In the genomic region with DNA sequence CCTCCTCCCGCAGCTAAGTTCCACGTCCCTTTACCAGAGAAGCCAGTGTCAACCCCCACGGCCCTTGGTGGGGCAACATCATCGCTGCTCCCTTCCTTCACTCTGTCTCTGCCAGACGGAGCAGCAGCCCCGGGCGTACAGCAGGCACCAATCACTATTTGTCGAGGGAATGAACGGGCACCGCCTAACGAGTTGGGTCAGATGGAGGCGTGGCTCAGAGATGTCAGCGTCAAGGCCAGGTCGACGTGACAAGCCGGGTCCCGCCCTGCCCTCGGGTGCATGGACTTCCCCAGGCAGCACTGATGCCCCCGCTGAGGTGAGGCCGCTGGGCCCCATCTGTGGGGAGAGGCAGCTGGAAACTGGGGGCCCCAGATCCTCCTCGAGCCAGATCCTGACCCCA, we compare ENCODE assay signal across 33 cellular contexts. TPM values are rescaled to one million over a fixed set of nuclear protein-coding genes. Genes with fewer than 3 reads are reported as not detected.
DNase-seq lines count a peak whose midpoint lies in the region; ATAC-seq and TF ChIP-seq lines count a peak whose summit lies in the region.
"Had no signal": no experiment of that assay in that cellular context is flagged by ENCODE, and none has a peak within 500 bp of the region (broad histone marks: within the 10 kb centered on the region; RNA-seq: fewer than 3 reads in every experiment).

No MANE protein-coding gene starts in this region.

- peak overlapping the region in 1 of 2 experiments; percentile 39 for H3K14ac ChIP-seq in mesenchymal stem cell (ENCODE audit: low read length in 2 of 2)

- no peaks in the 10 kb centered on the region for H3K4me1 ChIP-seq in right cardiac atrium (ENCODE audit: control insufficient read depth, insufficient read depth, low read length)
- H3K4me1 ChIP-seq in right atrium auricular region = peaks cover 0 to 47% of the 10 kb centered on the region in 2 donors
- H3K4me1 ChIP-seq in mesenchymal stem cell (ENCODE audit: control insufficient read depth, insufficient read depth, low read depth, low read length) = peaks cover 46% of the 10 kb centered on the region
- peaks cover 40% of the 10 kb centered on the region for H3K4me1 ChIP-seq in A673 (ENCODE audit: insufficient read depth, low read length, poor library complexity, severe bottlenecking)
- no peaks in the 10 kb centered on the region for H3K4me1 ChIP-seq in endodermal cell (ENCODE audit: control insufficient read depth, insufficient read depth, low read length)

- H3K9ac ChIP-seq in mesenchymal stem cell (ENCODE audit: low read length) = no peak overlapping the region
- no peak overlapping the region for H3K9ac ChIP-seq in endodermal cell (ENCODE audit: extremely low read depth, low read length, poor library complexity, severe bottlenecking)
- H3K9ac ChIP-seq: KMS-11 had no signal

- no peak overlapping the region for H3K4ac ChIP-seq in mesenchymal stem cell (ENCODE audit: low read depth in 1 of 2, low read length in 2 of 2)

- H3K27ac ChIP-seq in right cardiac atrium (ENCODE audit: low read length) = no peak overlapping the region
- H3K27ac ChIP-seq in right atrium auricular region = no peak overlapping the region
- H3K27ac ChIP-seq in mesenchymal stem cell (ENCODE audit: low read length, poor library complexity, severe bottlenecking) = no peak overlapping the region
- H3K27ac ChIP-seq in A673 (ENCODE audit: low read depth, low read length, poor library complexity, severe bottlenecking) = no peak overlapping the region
- no peak overlapping the region for H3K27ac ChIP-seq in endodermal cell (ENCODE audit: low read depth, low read length)
- H3K27ac ChIP-seq: epithelial cell of prostate, KMS-11, sigmoid colon, upper lobe of left lung, WERI-Rb-1 had no signal

- no peak overlapping the region for H2AFZ ChIP-seq in mesenchymal stem cell (ENCODE audit: low read depth, low read length)

- no peak overlapping the region for H2BK5ac ChIP-seq in mesenchymal stem cell (ENCODE audit: low read depth, low read length, poor library complexity, severe bottlenecking)

- TF ChIP-seq CTCF in right atrium auricular region (IDR thresholded peaks at IDR 0.05) = no peak
- TF ChIP-seq CTCF in A673 (conservative IDR thresholded peaks at IDR 0.05; ENCODE audit: low read depth, low read length) = no peak
- no peak for TF ChIP-seq CTCF in endodermal cell (conservative IDR thresholded peaks at IDR 0.05)

- WGBS in right cardiac atrium = 81% methylated on average over 21 of the region's 21 CpGs
- WGBS in mesenchymal stem cell = 88% methylated on average over 21 of the region's 21 CpGs
- 86 to 90% methylated on average over 18 to 21 of the region's 21 CpGs for WGBS in endodermal cell (ENCODE audit: insufficient coverage in 1 of 2, insufficient read length in 1 of 2), 2 experiments

- DNase-seq in right cardiac atrium = peak in 2 of 3 donors; percentile 52 to 54
- no peak for DNase-seq in right atrium auricular region (ENCODE audit: low spot score)
- DNase-seq in SHP77 (lab: John Stamatoyannopoulos, UW) = peak; percentile 58 to 74
- no peak for DNase-seq in mesenchymal stem cell
- no peak for DNase-seq in retina
- DNase-seq in A673 (ENCODE audit: low spot score) = no peak
- no peak for DNase-seq in endodermal cell
- DNase-seq: activated CD4-positive, alpha-beta T cell treated with anti-CD3 and anti-CD28 coated beads, Interleukin-2, amount 10 ng/mL, durations not matched to agents 24 days and 14 days; activated effector memory CD4-positive, alpha-beta T cell treated with anti-CD3 and anti-CD28 coated beads, Interleukin-2, amount 50 U/mL, for 16 hours; activated T-cell treated with anti-CD3 and anti-CD28 coated beads, Interleukin-2, amount 50 U/mL, for 1 hour; anterior cingulate cortex; effector CD8-positive, alpha-beta T cell; H7; NCI-H1105; NCI-H187; NCI-H446 treated with DMSO at 0.1 percent for 48 hours; posterior cingulate gyrus; Right ventricle myocardium superior; sigmoid colon; stimulated activated CD4-positive, alpha-beta T cell treated with anti-CD3 and anti-CD28 coated beads, Interleukin-4, amount 100 ng/mL, for 1 hour; T1000; WERI-Rb-1 had no signal

- no peak overlapping the region for H3K4me3 Mint-ChIP-seq in endodermal cell
- H3K4me3 Mint-ChIP-seq: activated CD4-positive, alpha-beta T cell treated with anti-CD3 and anti-CD28 coated beads, Interleukin-2, amount 10 ng/mL, durations not matched to agents 24 days and 14 days; activated naive CD8-positive, alpha-beta T cell; CD8-positive, alpha-beta T cell; neural crest cell had no signal

- no peak overlapping the region for H2BK15ac ChIP-seq in mesenchymal stem cell (ENCODE audit: low read depth, poor library complexity, severe bottlenecking)

- intact Hi-C loops in right cardiac atrium (cut with DNase I) = no loop called here
- intact Hi-C loops in A673 (cut with micrococcal nuclease; ENCODE audit: unreplicated experiment) = no loop called here

- H2AK5ac ChIP-seq in mesenchymal stem cell (ENCODE audit: low read length, severe bottlenecking) = peak overlapping the region; percentile 61

- no peaks in the 10 kb centered on the region for H3K79me1 ChIP-seq in mesenchymal stem cell (replicated peaks; ENCODE audit: low read length, poor library complexity, severe bottlenecking)

- H3K4me1 Mint-ChIP-seq in endodermal cell = peaks cover 3% of the 10 kb centered on the region
- H3K4me1 Mint-ChIP-seq: activated CD4-positive, alpha-beta T cell treated with anti-CD3 and anti-CD28 coated beads, Interleukin-2, amount 10 ng/mL, durations not matched to agents 24 days and 14 days; neural crest cell had no signal

- no TSS peak for BruUV-seq in A673 (replicated peaks; lab: Mats Ljungman, UMichigan)

- H4K91ac ChIP-seq in mesenchymal stem cell (ENCODE audit: low read length) = no peak overlapping the region

- H3K4me2 ChIP-seq in mesenchymal stem cell (ENCODE audit: low read length, poor library complexity, severe bottlenecking) = no peak overlapping the region
- H3K4me2 ChIP-seq: KMS-11 had no signal

- POLR2A ChIA-PET in A673 (lab: Charles Lee; ENCODE audit: low non-redundant PET) = no interaction called here

- H3K27me3 ChIP-seq in right cardiac atrium (ENCODE audit: control insufficient read depth, insufficient read depth) = no peaks in the 10 kb centered on the region
- H3K27me3 ChIP-seq in right atrium auricular region = no peaks in the 10 kb centered on the region
- H3K27me3 ChIP-seq in mesenchymal stem cell (ENCODE audit: control insufficient read depth in 1 of 2, insufficient read depth in 1 of 2, low read length in 2 of 2) = peaks cover 4 to 47% of the 10 kb centered on the region in 2 experiments
- no peaks in the 10 kb centered on the region for H3K27me3 ChIP-seq in A673 (replicated peaks; ENCODE audit: insufficient read depth, low read depth, low read length, poor library complexity)
- no peaks in the 10 kb centered on the region for H3K27me3 ChIP-seq in endodermal cell (ENCODE audit: control insufficient read depth, insufficient read depth, low read length, poor library complexity, severe bottlenecking)
- H3K27me3 ChIP-seq: MG63, upper lobe of left lung had no signal

- H3K27ac Mint-ChIP-seq in endodermal cell = no peak overlapping the region
- H3K27ac Mint-ChIP-seq: activated CD4-positive, alpha-beta T cell treated with anti-CD3 and anti-CD28 coated beads, Interleukin-2, amount 10 ng/mL, durations not matched to agents 24 days and 14 days; activated naive CD8-positive, alpha-beta T cell; CD8-positive, alpha-beta T cell; memory B cell had no signal

- H3K23ac ChIP-seq in mesenchymal stem cell (ENCODE audit: low read length in 2 of 2) = no peak overlapping the region

- CTCF ChIA-PET in A673 (lab: Charles Lee) = no interaction called here

- H3K36me3 ChIP-seq in right atrium auricular region (no peaks in the 10 kb centered on the region), mesenchymal stem cell (ENCODE audit: control insufficient read depth in 1 of 2, insufficient read depth in 2 of 2, low read depth in 1 of 2, low read length in 2 of 2) (no peaks in the 10 kb centered on the region), A673 (ENCODE audit: insufficient read depth, low read length, poor library complexity, severe bottlenecking) (no peaks in the 10 kb centered on the region), endodermal cell (ENCODE audit: control insufficient read depth, insufficient read depth, low read length) (no peaks in the 10 kb centered on the region)
- H3K36me3 ChIP-seq: MG63, sigmoid colon, upper lobe of left lung, WERI-Rb-1 had no signal

- H3K4me3 ChIP-seq in right cardiac atrium (ENCODE audit: low read length) = no peak overlapping the region
- H3K4me3 ChIP-seq in right atrium auricular region = no peak overlapping the region
- no peak overlapping the region for H3K4me3 ChIP-seq in mesenchymal stem cell (ENCODE audit: insufficient read depth in 1 of 2, low read depth in 1 of 2, low read length in 2 of 2)
- no peak overlapping the region for H3K4me3 ChIP-seq in A673 (ENCODE audit: low read depth, low read length, poor library complexity, severe bottlenecking)
- H3K4me3 ChIP-seq in endodermal cell (ENCODE audit: low read length) = no peak overlapping the region
- H3K4me3 ChIP-seq: MG63, sigmoid colon, upper lobe of left lung had no signal

- H2BK120ac ChIP-seq in mesenchymal stem cell (ENCODE audit: low read depth, low read length) = no peak overlapping the region

- H4K8ac ChIP-seq in mesenchymal stem cell (ENCODE audit: low read length) = no peak overlapping the region

- no peaks in the 10 kb centered on the region for H3K27me3 Mint-ChIP-seq in endodermal cell (ENCODE audit: insufficient read depth)
- H3K27me3 Mint-ChIP-seq: activated CD4-positive, alpha-beta T cell treated with anti-CD3 and anti-CD28 coated beads, Interleukin-2, amount 10 ng/mL, durations not matched to agents 24 days and 14 days; activated naive CD8-positive, alpha-beta T cell; memory B cell had no signal

- no peak overlapping the region for H3K18ac ChIP-seq in mesenchymal stem cell (ENCODE audit: low read depth in 1 of 2, low read length in 2 of 2)

- H3K36me3 Mint-ChIP-seq in endodermal cell (ENCODE audit: low read depth) = no peaks in the 10 kb centered on the region
- H3K36me3 Mint-ChIP-seq: activated naive CD8-positive, alpha-beta T cell; CD8-positive, alpha-beta T cell had no signal

- peak overlapping the region in 1 of 2 experiments; percentile 15 for H2BK12ac ChIP-seq in mesenchymal stem cell (ENCODE audit: low read length in 2 of 2)

- no peak for ATAC-seq in right cardiac atrium
- ATAC-seq in GM19397 (IDR thresholded peaks at IDR 0.05; ENCODE audit: unreplicated experiment) = no peak
- ATAC-seq: CD8-positive, alpha-beta T cell had no signal

- H3K9me3 ChIP-seq in right cardiac atrium (ENCODE audit: control insufficient read depth, low read length) = no peaks in the 10 kb centered on the region
- H3K9me3 ChIP-seq in right atrium auricular region = no peaks in the 10 kb centered on the region
- no peaks in the 10 kb centered on the region for H3K9me3 ChIP-seq in mesenchymal stem cell (ENCODE audit: control insufficient read depth, low read length)
- H3K9me3 ChIP-seq in A673 (ENCODE audit: low read depth, low read length, poor library complexity, severe bottlenecking) = no peaks in the 10 kb centered on the region
- H3K9me3 ChIP-seq in endodermal cell (ENCODE audit: control insufficient read depth, low read length) = no peaks in the 10 kb centered on the region
- H3K9me3 ChIP-seq: MG63, sigmoid colon, upper lobe of left lung had no signal

- H3K9me3 Mint-ChIP-seq in endodermal cell = peaks cover 1% of the 10 kb centered on the region
- H3K9me3 Mint-ChIP-seq: activated CD4-positive, alpha-beta T cell treated with anti-CD3 and anti-CD28 coated beads, Interleukin-2, amount 10 ng/mL, durations not matched to agents 24 days and 14 days; CD8-positive, alpha-beta T cell; memory B cell; neural crest cell had no signal

RNA-seq across cellular contexts. Expression of a gene that starts 50.0 kb away (rescaled TPM):
- 1 to 10 TPM; 5.6 to 8.5 (median 6.9) TPM for total RNA-seq in right cardiac atrium
- 7.3 TPM for polyA plus RNA-seq in right cardiac atrium
- 1 to 10 TPM; 1.1 to 2.6 TPM for total RNA-seq in right atrium auricular region
- 0.03 TPM for polyA plus RNA-seq in mesenchymal stem cell (2013, experiment 1 of 2)
- polyA plus RNA-seq in mesenchymal stem cell (2013, experiment 2 of 2) = 0.03 TPM
- 1.7 and 2.2 TPM in 2 replicates for total RNA-seq in A673 (2021)
- 1 to 10 TPM; 1.0 to 3.1 TPM for total RNA-seq in endodermal cell
- 5.5 TPM for polyA plus RNA-seq in endodermal cell (2013, experiment 1 of 2)
- 4.3 TPM for polyA plus RNA-seq in endodermal cell (2013, experiment 2 of 2)
- total RNA-seq: A172; activated CD4-positive, alpha-beta T cell treated with anti-CD3 and anti-CD28 coated beads, Interleukin-2, amount 10 ng/mL, durations not matched to agents 24 days and 14 days; activated CD8-positive, alpha-beta memory T cell treated with anti-CD3 and anti-CD28 coated beads for 36 hours had no signal

Comparison
In these comparisons a context has a peak if more than half of its experiments do, and no peak if none do; other contexts are left out.
1. DNase-seq: peak in right cardiac atrium (2 of 3) and SHP77 (2 of 2); none in right atrium auricular region (single experiment), mesenchymal stem cell (single experiment), retina (single experiment), A673 (single experiment) and endodermal cell (single experiment).